In genomic region chr10:110141185-110141584, GRCh38 we compare ENCODE assay signal across 12 cellular contexts.
DNase-seq lines count a peak whose midpoint lies in the region; ATAC-seq and TF ChIP-seq lines count a peak whose summit lies in the region.
"Had no signal": no experiment of that assay in that cellular context is flagged by ENCODE, and none has a peak within 500 bp of the region (broad histone marks: within the 10 kb centered on the region; RNA-seq: fewer than 3 reads in every experiment).

No MANE protein-coding gene starts in this region.

- no peaks in the 10 kb centered on the region for H3K79me2 ChIP-seq in hepatocyte

- H3K9me3 ChIP-seq in hepatocyte (ENCODE audit: low read depth): no peaks in the 10 kb centered on the region

- TF ChIP-seq CTCF in AG10803 (conservative IDR thresholded peaks at IDR 0.05; ENCODE audit: low read length) (no peak), HFFc6 (IDR thresholded peaks at IDR 0.05) (no peak), hepatocyte (IDR thresholded peaks at IDR 0.05; ENCODE audit: poor library complexity) (no peak)

- peaks cover 16% of the 10 kb centered on the region for H3K4me1 Mint-ChIP-seq in HFFc6 (ENCODE audit: low read depth)
- H3K4me1 Mint-ChIP-seq in immature natural killer cell: peaks cover 27 to 47% of the 10 kb centered on the region in 2 donors

- H3K27me3 ChIP-seq in hepatocyte: no peaks in the 10 kb centered on the region

- peak overlapping the region; percentile 67 for H3K27ac ChIP-seq in hepatocyte

- H4K20me1 ChIP-seq in hepatocyte (ENCODE audit: insufficient read depth, poor library complexity, severe bottlenecking): no peaks in the 10 kb centered on the region

- H3K4me3 ChIP-seq in AG10803 (ENCODE audit: low read length) (no peak overlapping the region), hepatocyte (no peak overlapping the region)

- WGBS in hepatocyte (ENCODE audit: low lambda C conversion rate, missing lambda C conversion rate): 92% methylated on average over 1 of the region's 1 CpG

- H3K9me3 Mint-ChIP-seq in HFFc6 (no peaks in the 10 kb centered on the region), immature natural killer cell (no peaks in the 10 kb centered on the region)
- H3K9me3 Mint-ChIP-seq: nephron had no signal

- H3K36me3 ChIP-seq in hepatocyte (replicated peaks; ENCODE audit: insufficient read depth, low read depth): no peaks in the 10 kb centered on the region

- H3K27me3 Mint-ChIP-seq in HFFc6 (ENCODE audit: insufficient read depth): no peaks in the 10 kb centered on the region; the same call in none of the 2 replicates
- peaks cover 5 to 18% (median 6%) of the 10 kb centered on the region in 3 donors for H3K27me3 Mint-ChIP-seq in immature natural killer cell (ENCODE audit: low read depth in 3 of 3)

- ATAC-seq in GM18873 (IDR thresholded peaks at IDR 0.05; ENCODE audit: low FRiP score, unreplicated experiment): no peak
- ATAC-seq in GM18517 (IDR thresholded peaks at IDR 0.05; ENCODE audit: unreplicated experiment): no peak

- H3K4me3 Mint-ChIP-seq in HFFc6 (no peak overlapping the region), immature natural killer cell (no peak overlapping the region)
- H3K4me3 Mint-ChIP-seq: nephron had no signal

- DNase-seq in AG10803 (ENCODE audit: low read depth) (peak; percentile 27), HFFc6 (peak; percentile 6), SKM-1 treated with dmso at 0.1 percent for 144 hours (lab: John Stamatoyannopoulos, UW; ENCODE audit: unreplicated experiment) (peak; percentile 88), hepatocyte (ENCODE audit: low spot score) (peak; percentile 44), immature natural killer cell (no peak)
- DNase-seq in activated CD8-positive, alpha-beta memory T cell treated with anti-CD3 and anti-CD28 coated beads, Interleukin-2, amount 50 U/mL, for 48 hours: no peak
- DNase-seq: C1 segment of cervical spinal cord, NCI-H1930, T-helper 9 cell had no signal

- H3K27ac Mint-ChIP-seq in HFFc6 (no peak overlapping the region), immature natural killer cell (no peak overlapping the region)

- H2AFZ ChIP-seq in hepatocyte: no peak overlapping the region

- H3K9me2 ChIP-seq in hepatocyte (replicated peaks; ENCODE audit: insufficient read depth): no peaks in the 10 kb centered on the region

- H3K4me2 ChIP-seq in hepatocyte: no peak overlapping the region

- H3K36me3 Mint-ChIP-seq in HFFc6 (ENCODE audit: low read depth) (no peaks in the 10 kb centered on the region), immature natural killer cell (peaks cover 0 to 4% (median 0%) of the 10 kb centered on the region in 3 donors)

- peaks cover 9% of the 10 kb centered on the region for H3K4me1 ChIP-seq in hepatocyte (ENCODE audit: insufficient read depth)

Comparison
In these comparisons a context has a peak if more than half of its experiments do, and no peak if none do; other contexts are left out.
1. DNase-seq: peak in AG10803 (single experiment), HFFc6 (single experiment), SKM-1 treated with dmso at 0.1 percent for 144 hours (single experiment) and hepatocyte (single experiment); none in activated CD8-positive, alpha-beta memory T cell treated with anti-CD3 and anti-CD28 coated beads, Interleukin-2, amount 50 U/mL, for 48 hours (single experiment) and immature natural killer cell (0 of 3).